ENCODE assay signal across 9 cellular contexts in the genomic region with DNA sequence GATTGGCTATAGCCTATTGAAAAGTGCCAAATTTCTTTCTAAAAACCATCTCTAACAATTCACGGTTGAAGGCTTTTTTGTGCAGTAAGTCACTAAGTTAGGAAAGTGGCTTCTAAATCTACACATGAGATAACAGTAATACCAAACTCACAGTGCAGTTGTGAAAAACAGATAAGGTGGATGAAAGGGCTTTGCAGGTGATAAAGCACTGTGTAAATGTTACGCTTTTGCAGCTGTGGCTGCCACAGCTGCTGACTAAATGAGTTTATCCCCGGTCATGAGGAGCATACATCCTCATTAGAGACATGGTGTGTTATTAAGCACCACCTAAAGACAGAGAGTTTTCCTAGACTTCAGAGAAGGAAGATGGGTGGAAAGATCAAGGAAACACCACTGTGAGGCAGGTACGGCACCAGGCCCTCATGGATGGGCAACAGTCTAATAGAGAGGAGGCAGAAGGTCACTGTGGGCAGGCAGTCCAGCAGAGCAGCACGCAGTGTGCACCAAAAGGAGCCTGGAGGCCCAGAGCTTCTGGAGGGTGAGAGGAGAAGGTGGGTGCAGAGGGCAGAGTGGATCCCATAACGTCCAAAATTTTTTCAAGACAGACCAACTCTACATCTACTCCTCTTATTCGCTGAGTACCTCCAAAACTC.
DNase-seq lines count a peak whose midpoint lies in the region; ATAC-seq and TF ChIP-seq lines count a peak whose summit lies in the region.
"Had no signal": no experiment of that assay in that cellular context is flagged by ENCODE, and none has a peak within 500 bp of the region (broad histone marks: within the 10 kb centered on the region; RNA-seq: fewer than 3 reads in every experiment).

No MANE protein-coding gene starts in this region.

- H3K27ac Mint-ChIP-seq in dendritic cell treated with granulocyte-macrophage colony-stimulating factor and Interleukin-4, amounts not matched to agents 40 ng/mL and 50 ng/mL, for 4 days = peak overlapping the region; percentile 1

- POLR2A ChIA-PET in PC-3 (lab: Charles Lee; ENCODE audit: unreplicated experiment) = no interaction called here

- peaks cover 19% of the 10 kb centered on the region for H3K4me1 ChIP-seq in PC-3 (ENCODE audit: insufficient read depth, low read length)

- CTCF ChIA-PET in PC-3 (lab: Charles Lee) = no interaction called here

- H3K27me3 ChIP-seq in PC-3 (ENCODE audit: low read length) = no peaks in the 10 kb centered on the region
- H3K27me3 ChIP-seq: suprapubic skin had no signal

- no peaks in the 10 kb centered on the region for H3K79me2 ChIP-seq in PC-3 (ENCODE audit: low read length)

- BruUV-seq in PC-3 (replicated peaks; lab: Mats Ljungman, UMichigan) = no TSS peak

- no peak for TF ChIP-seq CTCF in PC-3 (conservative IDR thresholded peaks at IDR 0.05; ENCODE audit: low read depth, low read length)

- H3K4me1 Mint-ChIP-seq in dendritic cell treated with granulocyte-macrophage colony-stimulating factor and Interleukin-4, amounts not matched to agents 40 ng/mL and 50 ng/mL, for 4 days (ENCODE audit: low read depth) = peaks cover 23% of the 10 kb centered on the region

- H3K4me3 ChIP-seq in PC-3 (ENCODE audit: low read length) = no peak overlapping the region
- H3K4me3 ChIP-seq: suprapubic skin had no signal

- no peaks in the 10 kb centered on the region for H4K20me1 ChIP-seq in PC-3 (ENCODE audit: low read length)

- H3K27ac ChIP-seq in PC-3 (ENCODE audit: low read length) = peak overlapping the region; percentile 54
- H3K27ac ChIP-seq: suprapubic skin had no signal

- no peaks in the 10 kb centered on the region for H3K27me3 Mint-ChIP-seq in dendritic cell treated with granulocyte-macrophage colony-stimulating factor and Interleukin-4, amounts not matched to agents 40 ng/mL and 50 ng/mL, for 4 days

- DNase-seq in NCI-H748 (lab: John Stamatoyannopoulos, UW; ENCODE audit: unreplicated experiment) = peak; percentile 57
- no peak for DNase-seq in NCI-H748 treated with DMSO at 0.1 percent for 48 hours (lab: John Stamatoyannopoulos, UW)
- no peak for DNase-seq in PC-3
- DNase-seq in sciatic nerve (ENCODE audit: low spot score) = no peak
- DNase-seq in NCI-H2171 (lab: John Stamatoyannopoulos, UW) = no peak
- DNase-seq in NCI-H1694 treated with DMSO at 0.1 percent for 48 hours (lab: John Stamatoyannopoulos, UW) = no peak

- no peak overlapping the region for H3K9ac ChIP-seq in PC-3 (ENCODE audit: low read length)

- H3K36me3 Mint-ChIP-seq in dendritic cell treated with granulocyte-macrophage colony-stimulating factor and Interleukin-4, amounts not matched to agents 40 ng/mL and 50 ng/mL, for 4 days (ENCODE audit: low read depth) = no peaks in the 10 kb centered on the region

- ATAC-seq in PC-3 (peak; percentile 21), sciatic nerve (peak; percentile 22), GM19035 (IDR thresholded peaks at IDR 0.05; ENCODE audit: unreplicated experiment) (no peak)

- no peak overlapping the region for H3K4me3 Mint-ChIP-seq in dendritic cell treated with granulocyte-macrophage colony-stimulating factor and Interleukin-4, amounts not matched to agents 40 ng/mL and 50 ng/mL, for 4 days

- H3K9me3 ChIP-seq in PC-3 (ENCODE audit: low read length) = no peaks in the 10 kb centered on the region
- H3K9me3 ChIP-seq: suprapubic skin had no signal

- no peak overlapping the region for H2AFZ ChIP-seq in PC-3 (ENCODE audit: low read length)

- no peaks in the 10 kb centered on the region for H3K36me3 ChIP-seq in PC-3 (ENCODE audit: low read depth, low read length)
- H3K36me3 ChIP-seq: suprapubic skin had no signal

- H3F3A ChIP-seq in PC-3 (ENCODE audit: low read length, unreplicated experiment) = peaks cover 6% of the 10 kb centered on the region

- H3K4me2 ChIP-seq in PC-3 (ENCODE audit: low read length) = peak overlapping the region; percentile 7; the same call in 1 of the 2 replicates

- H3K9me3 Mint-ChIP-seq in dendritic cell treated with granulocyte-macrophage colony-stimulating factor and Interleukin-4, amounts not matched to agents 40 ng/mL and 50 ng/mL, for 4 days = no peaks in the 10 kb centered on the region

- intact Hi-C loops in PC-3 (cut with micrococcal nuclease) (loop anchor here (2.0 kb wide), 1 partner anchor 15 kb away; no protein-coding TSS in a partner anchor), sciatic nerve (cut with DNase I) (no loop called here)
- intact Hi-C loops in dendritic cell treated with granulocyte-macrophage colony-stimulating factor and Interleukin-4, amounts not matched to agents 40 ng/mL and 50 ng/mL, for 4 days (cut with micrococcal nuclease) = no loop called here

- no peaks in the 10 kb centered on the region for H3K9me2 ChIP-seq in PC-3 (replicated peaks; ENCODE audit: low read length)
